22 cellular contexts compared by ENCODE assay signal in the genomic region with DNA sequence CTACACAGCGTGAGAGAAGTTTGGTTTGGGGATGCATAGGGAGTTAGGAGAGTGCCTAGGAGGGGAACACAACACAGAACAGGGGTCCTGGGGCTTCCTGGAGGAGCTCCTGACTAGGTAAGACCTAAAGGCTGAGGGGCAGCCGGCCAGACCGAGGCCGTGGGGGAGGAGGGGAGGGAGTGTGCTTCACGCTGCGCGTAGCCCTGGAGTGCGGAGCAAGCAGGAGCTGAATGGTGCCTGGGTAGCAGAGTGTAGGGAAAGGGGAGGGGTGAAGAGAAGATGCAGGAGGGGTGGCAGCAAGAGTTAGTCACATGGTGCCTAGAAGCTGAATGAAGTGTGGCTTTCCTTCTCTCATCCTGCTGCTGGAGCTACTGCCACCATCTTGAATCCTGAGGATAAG. TPM values are rescaled to one million over a fixed set of nuclear protein-coding genes. Genes with fewer than 3 reads are reported as not detected.
A peak's percentile ranks its signal among the peaks of the same experiment; 100 is the strongest.
DNase-seq lines count a peak whose midpoint lies in the region; ATAC-seq, FAIRE-seq and TF ChIP-seq lines count a peak whose summit lies in the region.
"Had no signal": no experiment of that assay in that cellular context is flagged by ENCODE, and none has a peak within 500 bp of the region (broad histone marks: within the 10 kb centered on the region; RNA-seq: fewer than 3 reads in every experiment).

No MANE protein-coding gene starts in this region.

- no peak overlapping the region for H3K9ac ChIP-seq in K562 (ENCODE audit: insufficient read depth in 1 of 2, low read depth in 2 of 2, low read length in 2 of 2)

- DNase-seq in right atrium auricular region (ENCODE audit: low spot score) (peak; percentile 34), Right ventricle myocardium inferior (ENCODE audit: missing footprints) (no peak), K562 (ENCODE audit: extremely low read depth in 1 of 4, low spot score in 3 of 4) (no peak), islet precursor cell (peak; percentile 47), thyroid gland (peak; percentile 74 to 80), frontal cortex (ENCODE audit: low spot score in 2 of 2) (no peak), prostate gland (ENCODE audit: low spot score) (no peak)
- DNase-seq: ACHN; CD4-positive, CD25-positive, alpha-beta regulatory T cell; DMS79 treated with DMSO at 0.1 percent for 48 hours; KBM-7; NCI-H1048; NCI-H146; NCI-H2107; NCI-H774; PC-9 had no signal

- H3K4me2 ChIP-seq in K562 (ENCODE audit: insufficient read depth, low read length) = no peak overlapping the region
- H3K4me2 ChIP-seq: PC-9 had no signal

- WGBS in K562 (ENCODE audit: insufficient coverage, low coverage, missing lambda C conversion rate) = 6% methylated on average over 8 of the region's 8 CpGs
- WGBS in thyroid gland, 2 donors = 40 to 41% methylated on average over 8 of the region's 8 CpGs
- WGBS in prostate gland = 84% methylated on average over 8 of the region's 8 CpGs

- intact Hi-C loops in Right ventricle myocardium inferior (cut with DNase I) = no loop called here
- intact Hi-C loops in K562 (cut with micrococcal nuclease) = no loop called here
- intact Hi-C loops in thyroid gland (cut with DNase I) = no loop called here
- intact Hi-C loops in prostate gland (cut with DNase I) = no loop called here

- TF ChIP-seq CTCF in right atrium auricular region (IDR thresholded peaks at IDR 0.05) = no peak
- TF ChIP-seq CTCF in K562 (IDR thresholded peaks at IDR 0.05 in 2 of 3, conservative IDR thresholded peaks at IDR 0.05 in 1 of 3; ENCODE audit: insufficient read depth in 2 of 3, low read depth in 1 of 3, low read length in 3 of 3) = no peak
- no peak for TF ChIP-seq CTCF in thyroid gland (IDR thresholded peaks at IDR 0.05)
- no peak for TF ChIP-seq CTCF in prostate gland (IDR thresholded peaks at IDR 0.05)

- in situ Hi-C loops in K562 (cut with MboI) = no loop called here

- H3K9me1 ChIP-seq in K562 (ENCODE audit: control insufficient read depth, insufficient read depth, low read length) = no peaks in the 10 kb centered on the region

- H3K36me3 ChIP-seq in right atrium auricular region (no peaks in the 10 kb centered on the region), K562 (ENCODE audit: control insufficient read depth, insufficient read depth, low read length) (no peaks in the 10 kb centered on the region), thyroid gland (no peaks in the 10 kb centered on the region), prostate gland (no peaks in the 10 kb centered on the region)

- ATAC-seq in Right ventricle myocardium inferior (no peak), K562 (peak; percentile 40)
- ATAC-seq: HCT116 had no signal

- CTCF ChIA-PET in K562 (lab: Yijun Ruan, JAX; ENCODE audit: low intra/inter-chr PET ratio) = no interaction called here

- no peak for TF ChIP-seq RAD21 in K562 (CRISPR knock-in tag; conservative IDR thresholded peaks at IDR 0.05 in 1 of 2, IDR thresholded peaks at IDR 0.05 in 1 of 2)

- no peaks in the 10 kb centered on the region for H3K27me3 ChIP-seq in right atrium auricular region
- peaks cover 23 to 30% of the 10 kb centered on the region in 2 experiments; a peak in 4 of 5 replicates for H3K27me3 ChIP-seq in K562 (ENCODE audit: control insufficient read depth in 2 of 2, insufficient read depth in 2 of 2, low read length in 2 of 2)
- H3K27me3 ChIP-seq in thyroid gland = no peaks in the 10 kb centered on the region
- H3K27me3 ChIP-seq in prostate gland (replicated peaks; ENCODE audit: insufficient read depth) = no peaks in the 10 kb centered on the region

- TF ChIP-seq POLR2A in K562 (conservative IDR thresholded peaks at IDR 0.05) (no peak), thyroid gland (IDR thresholded peaks at IDR 0.05) (no peak), prostate gland (IDR thresholded peaks at IDR 0.05) (no peak)

- H3K4me3 ChIP-seq in right atrium auricular region = no peak overlapping the region
- no peak overlapping the region for H3K4me3 ChIP-seq in K562
- H3K4me3 ChIP-seq in thyroid gland (replicated peaks in 1 of 3) = no peak overlapping the region
- H3K4me3 ChIP-seq in prostate gland = no peak overlapping the region
- H3K4me3 ChIP-seq: PC-9 had no signal

- H3K4me1 ChIP-seq in right atrium auricular region = peaks cover 0 to 30% of the 10 kb centered on the region in 2 donors
- H3K4me1 ChIP-seq in K562 (replicated peaks in 1 of 2; ENCODE audit: control insufficient read depth in 2 of 2, insufficient read depth in 2 of 2, low read length in 2 of 2) = no peaks in the 10 kb centered on the region
- H3K4me1 ChIP-seq in thyroid gland = peaks cover 1 to 14% of the 10 kb centered on the region in 2 donors
- no peaks in the 10 kb centered on the region for H3K4me1 ChIP-seq in prostate gland (replicated peaks)

- POLR2A ChIA-PET in K562 (lab: Yijun Ruan, JAX) = interaction anchor here (1.1 to 1.6 kb wide), 3 partner anchors 9 to 70 kb away, joined by 3 to 5 read pairs (median 4); a partner anchor contains a TSS

- H2AFZ ChIP-seq in K562 (ENCODE audit: low read depth, low read length) = no peak overlapping the region
- H2AFZ ChIP-seq: PC-9 had no signal

- TF ChIP-seq EP300 in K562 (IDR thresholded peaks at IDR 0.05; ENCODE audit: low read length) = no peak

- no TSS peak for BruUV-seq in K562 (replicated peaks; lab: Mats Ljungman, UMichigan)

- FAIRE-seq in K562 (lab: Jason Lieb, UNC) (no peak), frontal cortex (lab: Jason Lieb, UNC) (no peak)
- FAIRE-seq: D721Med, G401.6, GM12892, GM19239 had no signal

- H3K9me3 ChIP-seq in right atrium auricular region (no peaks in the 10 kb centered on the region), K562 (replicated peaks; ENCODE audit: control insufficient read depth, insufficient read depth, low read depth, low read length) (no peaks in the 10 kb centered on the region), thyroid gland (no peaks in the 10 kb centered on the region), prostate gland (no peaks in the 10 kb centered on the region)

- no peaks in the 10 kb centered on the region for H3K79me2 ChIP-seq in K562 (ENCODE audit: control insufficient read depth, insufficient read depth, low read length)

- H3K27ac ChIP-seq in right atrium auricular region (peak overlapping the region in 1 of 2 donors; percentile 84), K562 (ENCODE audit: extremely low read depth, low read depth, low read length) (no peak overlapping the region), thyroid gland (no peak overlapping the region), prostate gland (no peak overlapping the region)
- H3K27ac ChIP-seq: HL-60, PC-9 had no signal

- H4K20me1 ChIP-seq in K562 (replicated peaks; ENCODE audit: control insufficient read depth, insufficient read depth, low read length) = no peaks in the 10 kb centered on the region; the same call in 1 of the 2 replicates

RNA-seq across cellular contexts. Expression of a gene that starts 32.4 kb away (rescaled TPM):
- 100 to 1,000 TPM; 444 to 908 TPM for total RNA-seq in right atrium auricular region
- 440 TPM for total RNA-seq in Right ventricle myocardium inferior
- total RNA-seq in K562 (2011; cell fraction: chromatin; rRNA removed; ENCODE audit: low replicate concordance) = not detected in 2 replicates
- total RNA-seq in K562 (2011; cell fraction: nucleolus; rRNA removed) = not detected in 2 replicates
- total RNA-seq in K562 (2011; cell fraction: nucleoplasm; rRNA removed) = not detected in 2 replicates
- not detected in 2 replicates for total RNA-seq in K562 (2014; rRNA removed)
- not detected in 2 replicates for total RNA-seq in K562 (2014; rRNA removed; fragmentation: Illumina TruSeq; extraction: Trizol)
- total RNA-seq in K562 (2015; rRNA removed; fragmentation: Illumina TruSeq; extraction: Trizol) = not detected in 2 replicates
- total RNA-seq in K562 (2021) = not detected in 2 replicates
- polyA plus RNA-seq in K562 (2011; rRNA removed) = not detected in 2 replicates
- not detected in 2 replicates for polyA plus RNA-seq in K562 (2011; cell fraction: cytosol; rRNA removed)
- polyA plus RNA-seq in K562 (2011; cell fraction: nucleus; rRNA removed) = not detected in 2 replicates
- polyA plus RNA-seq in K562 (2012) = not detected in 2 replicates
- polyA plus RNA-seq in K562 (2014; fragmentation: Illumina TruSeq; extraction: Trizol) = not detected in 2 replicates
- not detected for polyA plus RNA-seq in K562 (2014; fragmentation: Nextera tagmentation; extraction: Ambion mirVana)
- not detected in 2 replicates for polyA plus RNA-seq in K562 (2014; rRNA removed)
- not detected in 2 replicates for polyA minus RNA-seq in K562 (2011; rRNA and poly(A)+ RNA removed)
- not detected in 2 replicates for polyA minus RNA-seq in K562 (2011; cell fraction: cytosol; rRNA and poly(A)+ RNA removed)
- not detected in 2 replicates for polyA minus RNA-seq in K562 (2011; cell fraction: nucleus; rRNA and poly(A)+ RNA removed)
- 10 to 100 TPM; 15.7 to 64.1 (median 32.4) TPM for total RNA-seq in thyroid gland
- total RNA-seq in frontal cortex = not detected
- 1 to 10 TPM; 1.9 to 5.5 TPM for total RNA-seq in prostate gland
- total RNA-seq: CD4-positive, CD25-positive, alpha-beta regulatory T cell; PC-9 had no signal
- polyA plus RNA-seq: CD4-positive, CD25-positive, alpha-beta regulatory T cell had no signal

RNA-seq across cellular contexts. Expression of a gene that starts 38.0 kb away (rescaled TPM):
- under 1 TPM in 1 of 2 donors, not detected in 1; 0.35 TPM for total RNA-seq in right atrium auricular region
- 0.41 TPM for total RNA-seq in Right ventricle myocardium inferior
- 0.51 and 1.0 TPM in 2 replicates for total RNA-seq in K562 (2011; cell fraction: chromatin; rRNA removed; ENCODE audit: low replicate concordance)
- total RNA-seq in K562 (2011; cell fraction: nucleolus; rRNA removed) = 0.53 TPM in 1 of 2 replicates, not detected in the other
- 0.69 TPM in 1 of 2 replicates, not detected in the other for total RNA-seq in K562 (2011; cell fraction: nucleoplasm; rRNA removed)
- 0.53 and 0.68 TPM in 2 replicates for total RNA-seq in K562 (2014; rRNA removed)
- 0.67 TPM in 1 of 2 replicates, not detected in the other for total RNA-seq in K562 (2014; rRNA removed; fragmentation: Illumina TruSeq; extraction: Trizol)
- total RNA-seq in K562 (2015; rRNA removed; fragmentation: Illumina TruSeq; extraction: Trizol) = 0.26 and 0.54 TPM in 2 replicates
- 0.24 and 0.49 TPM in 2 replicates for total RNA-seq in K562 (2021)
- polyA plus RNA-seq in K562 (2011; rRNA removed) = 0.22 TPM in 1 of 2 replicates, not detected in the other
- polyA plus RNA-seq in K562 (2011; cell fraction: cytosol; rRNA removed) = 0.06 and 0.09 TPM in 2 replicates
- 0.47 and 0.63 TPM in 2 replicates for polyA plus RNA-seq in K562 (2011; cell fraction: nucleus; rRNA removed)
- 0.30 and 0.46 TPM in 2 replicates for polyA plus RNA-seq in K562 (2012)
- polyA plus RNA-seq in K562 (2014; fragmentation: Illumina TruSeq; extraction: Trizol) = 0.28 and 0.29 TPM in 2 replicates
- under 1 TPM; 0.20 to 0.70 TPM for polyA plus RNA-seq in K562 (2014; fragmentation: Nextera tagmentation; extraction: Ambion mirVana)
- polyA plus RNA-seq in K562 (2014; rRNA removed) = 0.48 and 0.89 TPM in 2 replicates
- not detected in 2 replicates for polyA minus RNA-seq in K562 (2011; rRNA and poly(A)+ RNA removed)
- not detected in 2 replicates for polyA minus RNA-seq in K562 (2011; cell fraction: cytosol; rRNA and poly(A)+ RNA removed)
- not detected in 2 replicates for polyA minus RNA-seq in K562 (2011; cell fraction: nucleus; rRNA and poly(A)+ RNA removed)
- 1 to 10 TPM; 4.0 to 7.7 (median 6.0) TPM for total RNA-seq in thyroid gland
- total RNA-seq in frontal cortex = 2.4 TPM
- 1 to 10 TPM; 2.4 to 6.5 TPM for total RNA-seq in prostate gland

RNA-seq across cellular contexts. Expression of a gene that starts 49.7 kb away (rescaled TPM):
- under 1 TPM; 0.15 to 0.63 TPM for total RNA-seq in right atrium auricular region
- total RNA-seq in Right ventricle myocardium inferior = not detected
- total RNA-seq in K562 (2011; cell fraction: chromatin; rRNA removed; ENCODE audit: low replicate concordance) = not detected in 2 replicates
- total RNA-seq in K562 (2011; cell fraction: nucleolus; rRNA removed) = not detected in 2 replicates
- total RNA-seq in K562 (2011; cell fraction: nucleoplasm; rRNA removed) = not detected in 2 replicates
- not detected in 2 replicates for total RNA-seq in K562 (2014; rRNA removed)
- not detected in 2 replicates for total RNA-seq in K562 (2014; rRNA removed; fragmentation: Illumina TruSeq; extraction: Trizol)
- total RNA-seq in K562 (2015; rRNA removed; fragmentation: Illumina TruSeq; extraction: Trizol) = not detected in 2 replicates
- not detected in 2 replicates for total RNA-seq in K562 (2021)
- polyA plus RNA-seq in K562 (2011; rRNA removed) = not detected in 2 replicates
- not detected in 2 replicates for polyA plus RNA-seq in K562 (2011; cell fraction: cytosol; rRNA removed)
- not detected in 2 replicates for polyA plus RNA-seq in K562 (2011; cell fraction: nucleus; rRNA removed)
- polyA plus RNA-seq in K562 (2012) = not detected in 2 replicates
- not detected in 2 replicates for polyA plus RNA-seq in K562 (2014; fragmentation: Illumina TruSeq; extraction: Trizol)
- polyA plus RNA-seq in K562 (2014; fragmentation: Nextera tagmentation; extraction: Ambion mirVana) = not detected
- not detected in 2 replicates for polyA plus RNA-seq in K562 (2014; rRNA removed)
- polyA minus RNA-seq in K562 (2011; rRNA and poly(A)+ RNA removed) = not detected in 2 replicates
- not detected in 2 replicates for polyA minus RNA-seq in K562 (2011; cell fraction: cytosol; rRNA and poly(A)+ RNA removed)
- polyA minus RNA-seq in K562 (2011; cell fraction: nucleus; rRNA and poly(A)+ RNA removed) = not detected in 2 replicates
- not detected for total RNA-seq in thyroid gland
- total RNA-seq in frontal cortex = 0.41 TPM
- total RNA-seq in prostate gland = 1 to 10 TPM; 1.2 to 2.9 TPM
- total RNA-seq: CD4-positive, CD25-positive, alpha-beta regulatory T cell; PC-9 had no signal
- polyA plus RNA-seq: CD4-positive, CD25-positive, alpha-beta regulatory T cell had no signal

Comparison
In these comparisons a context has a peak if more than half of its experiments do, and no peak if none do; other contexts are left out.
1. DNase-seq: peak in right atrium auricular region (single experiment), islet precursor cell (single experiment) and thyroid gland (2 of 2); none in Right ventricle myocardium inferior (single experiment), K562 (0 of 4), frontal cortex (0 of 2) and prostate gland (single experiment).